8 cellular contexts compared by ENCODE assay signal in the genomic region with DNA sequence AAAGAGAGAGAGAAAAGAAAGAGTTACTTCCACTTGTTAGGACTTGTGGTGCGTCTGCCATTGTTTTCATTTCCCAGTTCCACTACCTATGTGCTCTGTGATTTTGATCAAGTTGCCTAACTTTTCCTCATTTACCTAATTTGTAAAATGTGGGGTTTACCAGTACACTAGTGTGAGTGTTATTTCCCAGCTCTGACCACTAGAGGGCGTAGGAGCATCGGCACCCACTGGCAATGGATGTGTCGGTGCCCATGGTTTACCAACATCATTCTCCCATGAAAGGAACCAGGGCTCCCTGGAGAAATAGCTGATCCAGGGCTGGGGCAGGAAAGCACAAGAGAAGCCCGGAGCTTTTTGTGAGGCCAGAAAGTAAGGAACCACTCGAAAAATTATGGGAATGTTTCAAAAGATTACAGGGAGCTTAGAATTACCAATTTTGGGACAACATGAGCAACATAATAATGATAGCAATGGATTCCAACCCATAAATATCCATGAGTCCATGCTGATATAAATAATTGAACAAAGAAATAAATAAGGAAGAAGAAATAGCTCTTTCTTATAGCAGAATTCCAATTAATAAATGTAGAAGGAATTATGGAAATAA.
DNase-seq lines count a peak whose midpoint lies in the region; ATAC-seq and TF ChIP-seq lines count a peak whose summit lies in the region.

No MANE protein-coding gene starts in this region.

- POLR2A ChIA-PET in RWPE1 (lab: Yijun Ruan, JAX; ENCODE audit: low non-redundant PET), result interaction anchor here (0.6 kb wide), 1 partner anchor 1039 kb away, joined by 3 read pairs; no protein-coding TSS in a partner anchor

- TF ChIP-seq CTCF in RWPE1 (conservative IDR thresholded peaks at IDR 0.05; ENCODE audit: low read depth), result peak; percentile 92

- DNase-seq in DMS114 treated with DMSO at 0.1 percent for 48 hours (lab: John Stamatoyannopoulos, UW; ENCODE audit: unreplicated experiment) (peak; percentile 60), KG1 (lab: John Stamatoyannopoulos, UW) (peak; percentile 27), RWPE1 (ENCODE audit: low spot score) (peak; percentile 79), glomerular visceral epithelial cell (ENCODE audit: extremely low spot score) (peak; percentile 54), putamen (ENCODE audit: low spot score) (peak; percentile 50)
- peak; percentile 71 for DNase-seq in activated naive CD4-positive, alpha-beta T cell treated with Interleukin-2 at 50 U/mL for 16 hours

- CTCF ChIA-PET in RWPE1 (lab: Yijun Ruan, JAX), result interaction anchor here (0.6 to 2.1 kb wide), 14 partner anchors 13 to 400 kb away, joined by 3 to 9 read pairs (median 4); no protein-coding TSS in a partner anchor

- no peak for ATAC-seq in GM21576 (IDR thresholded peaks at IDR 0.05; ENCODE audit: unreplicated experiment)
- no peak for ATAC-seq in HG03442 (IDR thresholded peaks at IDR 0.05; ENCODE audit: unreplicated experiment)

- H3K27ac ChIP-seq in RWPE1, result no peak overlapping the region

Comparison
In these comparisons a context has a peak if more than half of its experiments do, and no peak if none do; other contexts are left out.
1. DNase-seq: peak in every context shown above with its lines; median percentile 79 in RWPE1; 71 in activated naive CD4-positive, alpha-beta T cell treated with Interleukin-2 at 50 U/mL for 16 hours; 60 in DMS114 treated with DMSO at 0.1 percent for 48 hours; 54 in glomerular visceral epithelial cell; 50 in putamen; 27 in KG1.